26 cellular contexts compared by ENCODE assay signal in genomic region chr10:10685566-10685965, GRCh38.
DNase-seq lines count a peak whose midpoint lies in the region; ATAC-seq lines count a peak whose summit lies in the region.
"Had no signal": no experiment of that assay in that cellular context is flagged by ENCODE, and none has a peak within 500 bp of the region (broad histone marks: within the 10 kb centered on the region; RNA-seq: fewer than 3 reads in every experiment).

No MANE protein-coding gene starts in this region.

- peaks cover 16% of the 10 kb centered on the region for H3K27me3 Mint-ChIP-seq in stimulated activated memory B cell treated with anti-CD40 and anti-IgM and Interleukin-4, amounts not matched to agents 10 μg/mL and 1 μg/mL and 100 μg/mL, for 72 hours

- no peak for DNase-seq in T-helper 9 cell
- no peak for DNase-seq in foreskin melanocyte
- no peak for DNase-seq in 8988T
- DNase-seq in stimulated activated CD4-positive, alpha-beta T cell treated with anti-CD3 and anti-CD28 coated beads, Interleukin-4, amount 100 ng/mL, for 1 hour: no peak
- DNase-seq: activated CD8-positive, alpha-beta memory T cell treated with anti-CD3 and anti-CD28 coated beads for 24 hours; activated naive CD4-positive, alpha-beta T cell treated with anti-CD3 and anti-CD28 coated beads for 36 hours; activated T-cell treated with anti-CD3 and anti-CD28 coated beads, Interleukin-2, amount 50 U/mL, for 4 hours; CD4-positive, alpha-beta T cell; DMS 273 treated with DMSO at 0.1 percent for 48 hours; dorsolateral prefrontal cortex; GDM1; mucosa of descending colon; NCI-H1105 treated with DMSO at 0.1 percent for 48 hours; NCI-H2081; NCI-H446 treated with DMSO at 0.1 percent for 48 hours; stomach had no signal

- peaks cover 5% of the 10 kb centered on the region for H3K9me3 Mint-ChIP-seq in stimulated activated memory B cell treated with anti-CD40 and anti-IgM and Interleukin-4, amounts not matched to agents 10 μg/mL and 1 μg/mL and 100 μg/mL, for 72 hours
- H3K9me3 Mint-ChIP-seq: activated naive CD4-positive, alpha-beta T cell treated with anti-CD3 and anti-CD28 coated beads for 36 hours; activated T-cell treated with anti-CD3 and anti-CD28 coated beads, Interleukin-2, amount 50 U/mL, for 4 hours; CD4-positive, alpha-beta T cell; T-helper 2 cell treated with Interferon-gamma antibody and Interleukin-4, amounts not matched to agents 5 μg/mL and 100 μg/mL, for 36 hours; type B pancreatic cell had no signal

- ATAC-seq in GM18868 (IDR thresholded peaks at IDR 0.05; ENCODE audit: unreplicated experiment) (peak; percentile 84), HG02571 (IDR thresholded peaks at IDR 0.05; ENCODE audit: unreplicated experiment) (peak; percentile 71), HG03378 (IDR thresholded peaks at IDR 0.05; ENCODE audit: unreplicated experiment) (peak; percentile 67)
- peak; percentile 41 for ATAC-seq in stimulated activated memory B cell treated with anti-CD40 and anti-IgM and Interleukin-4, amounts not matched to agents 10 μg/mL and 1 μg/mL and 100 μg/mL, for 72 hours
- ATAC-seq: activated CD4-positive, CD25-positive, alpha-beta regulatory T cell treated with anti-CD3 and anti-CD28 coated beads, Interleukin-2, amount 50 U/mL, for 24 hours; activated T-cell treated with anti-CD3 and anti-CD28 coated beads, Interleukin-2, amount 50 U/mL, for 4 hours; HCT116; HepG2; mucosa of descending colon; Panc1 had no signal

- no peak overlapping the region for H3K27ac Mint-ChIP-seq in stimulated activated memory B cell treated with anti-CD40 and anti-IgM and Interleukin-4, amounts not matched to agents 10 μg/mL and 1 μg/mL and 100 μg/mL, for 72 hours
- H3K27ac Mint-ChIP-seq: activated naive CD4-positive, alpha-beta T cell treated with anti-CD3 and anti-CD28 coated beads for 36 hours; CD4-positive, alpha-beta T cell; T-helper 2 cell treated with Interferon-gamma antibody and Interleukin-4, amounts not matched to agents 5 μg/mL and 100 μg/mL, for 36 hours; type B pancreatic cell had no signal

- peaks cover 5% of the 10 kb centered on the region for H3K4me1 Mint-ChIP-seq in stimulated activated memory B cell treated with anti-CD40 and anti-IgM and Interleukin-4, amounts not matched to agents 10 μg/mL and 1 μg/mL and 100 μg/mL, for 72 hours

- no peak overlapping the region for H3K4me3 Mint-ChIP-seq in stimulated activated memory B cell treated with anti-CD40 and anti-IgM and Interleukin-4, amounts not matched to agents 10 μg/mL and 1 μg/mL and 100 μg/mL, for 72 hours
- H3K4me3 Mint-ChIP-seq: activated naive CD4-positive, alpha-beta T cell treated with anti-CD3 and anti-CD28 coated beads for 36 hours; activated T-cell treated with anti-CD3 and anti-CD28 coated beads, Interleukin-2, amount 50 U/mL, for 4 hours; CD4-positive, alpha-beta T cell; T-helper 2 cell treated with Interferon-gamma antibody and Interleukin-4, amounts not matched to agents 5 μg/mL and 100 μg/mL, for 36 hours; type B pancreatic cell had no signal

- no peaks in the 10 kb centered on the region for H3K36me3 Mint-ChIP-seq in stimulated activated memory B cell treated with anti-CD40 and anti-IgM and Interleukin-4, amounts not matched to agents 10 μg/mL and 1 μg/mL and 100 μg/mL, for 72 hours
- H3K36me3 Mint-ChIP-seq: type B pancreatic cell had no signal
